ENCODE assay signal across 21 cellular contexts in genomic region chr3:172079326-172079976, GRCh38. TPM values are rescaled to one million over a fixed set of nuclear protein-coding genes. Genes with fewer than 3 reads are reported as not detected.
DNase-seq lines count a peak whose midpoint lies in the region; ATAC-seq and TF ChIP-seq lines count a peak whose summit lies in the region.
"Had no signal": no experiment of that assay in that cellular context is flagged by ENCODE, and none has a peak within 500 bp of the region (broad histone marks: within the 10 kb centered on the region; RNA-seq: fewer than 3 reads in every experiment).

No MANE protein-coding gene starts in this region.

- H3K4me1 Mint-ChIP-seq in T-helper 17 cell (peaks cover 17% of the 10 kb centered on the region), chondrocyte (ENCODE audit: low read depth) (peaks cover 89% of the 10 kb centered on the region)
- peaks cover 42 to 45% of the 10 kb centered on the region in 2 donors for H3K4me1 Mint-ChIP-seq in natural killer cell treated with Interleukin-12 subunit alpha and Interleukin-12 subunit beta and Interleukin-15 and Interleukin-18, amount 100 ng/mL, for 72 hours (ENCODE audit: low read depth in 2 of 2)
- H3K4me1 Mint-ChIP-seq in stimulated activated naive CD8-positive, alpha-beta T cell treated with anti-CD3 and anti-CD28 coated beads, Interleukin-15, amount 100 ng/mL, for 72 hours = peaks cover under 1% of the 10 kb centered on the region

- no peak overlapping the region for H3K4me2 ChIP-seq in smooth muscle cell
- H3K4me2 ChIP-seq: SK-N-SH had no signal

- 50% methylated on average over 3 of the region's 3 CpGs for WGBS in smooth muscle cell (ENCODE audit: low lambda C conversion rate)

- no peaks in the 10 kb centered on the region for H3K9me3 Mint-ChIP-seq in chondrocyte (ENCODE audit: low read depth)
- no peaks in the 10 kb centered on the region for H3K9me3 Mint-ChIP-seq in natural killer cell treated with Interleukin-12 subunit alpha and Interleukin-12 subunit beta and Interleukin-15 and Interleukin-18, amount 100 ng/mL, for 72 hours
- H3K9me3 Mint-ChIP-seq in stimulated activated naive CD8-positive, alpha-beta T cell treated with anti-CD3 and anti-CD28 coated beads, Interleukin-15, amount 100 ng/mL, for 72 hours = no peaks in the 10 kb centered on the region
- H3K9me3 Mint-ChIP-seq: HFFc6 had no signal

- peaks cover 95% of the 10 kb centered on the region for H4K20me1 ChIP-seq in smooth muscle cell (ENCODE audit: low read depth)

- no peaks in the 10 kb centered on the region for H3K36me3 Mint-ChIP-seq in T-helper 17 cell (ENCODE audit: low read depth)
- peaks cover 10% of the 10 kb centered on the region for H3K36me3 Mint-ChIP-seq in chondrocyte (ENCODE audit: low read depth)
- peaks cover 12% of the 10 kb centered on the region for H3K36me3 Mint-ChIP-seq in natural killer cell treated with Interleukin-12 subunit alpha and Interleukin-12 subunit beta and Interleukin-15 and Interleukin-18, amount 100 ng/mL, for 72 hours

- H3K4me3 Mint-ChIP-seq in T-helper 17 cell (no peak overlapping the region), chondrocyte (ENCODE audit: unreplicated experiment) (no peak overlapping the region)
- no peak overlapping the region for H3K4me3 Mint-ChIP-seq in natural killer cell treated with Interleukin-12 subunit alpha and Interleukin-12 subunit beta and Interleukin-15 and Interleukin-18, amount 100 ng/mL, for 72 hours
- no peak overlapping the region for H3K4me3 Mint-ChIP-seq in stimulated activated naive CD8-positive, alpha-beta T cell treated with anti-CD3 and anti-CD28 coated beads, Interleukin-15, amount 100 ng/mL, for 72 hours
- H3K4me3 Mint-ChIP-seq: HFFc6 had no signal

- no peaks in the 10 kb centered on the region for H3K27me3 ChIP-seq in smooth muscle cell (ENCODE audit: low read depth)

- no peak overlapping the region for H3K4me3 ChIP-seq in smooth muscle cell

- peak overlapping the region; percentile 96 for H3K27ac ChIP-seq in smooth muscle cell (ENCODE audit: low read depth)
- H3K27ac ChIP-seq: C4-2B had no signal

- H3K36me3 ChIP-seq in smooth muscle cell (ENCODE audit: low read depth) = no peaks in the 10 kb centered on the region

- H3K79me2 ChIP-seq in smooth muscle cell (ENCODE audit: low read depth) = peaks cover 96% of the 10 kb centered on the region

- H3K4me1 ChIP-seq in smooth muscle cell (ENCODE audit: low read depth) = peaks cover 29% of the 10 kb centered on the region

- H3K9me3 ChIP-seq in T-helper 17 cell (ENCODE audit: control insufficient read depth, low read length, poor library complexity, severe bottlenecking) = no peaks in the 10 kb centered on the region
- H3K9me3 ChIP-seq in smooth muscle cell (replicated peaks; ENCODE audit: low read depth) = no peaks in the 10 kb centered on the region
- H3K9me3 ChIP-seq: SK-N-SH had no signal

- H3K27ac Mint-ChIP-seq in T-helper 17 cell = peak overlapping the region; percentile 3
- H3K27ac Mint-ChIP-seq in chondrocyte (ENCODE audit: unreplicated experiment) = peak overlapping the region; percentile 37
- peak overlapping the region; percentile 2 to 16 for H3K27ac Mint-ChIP-seq in natural killer cell treated with Interleukin-12 subunit alpha and Interleukin-12 subunit beta and Interleukin-15 and Interleukin-18, amount 100 ng/mL, for 72 hours
- H3K27ac Mint-ChIP-seq in stimulated activated naive CD8-positive, alpha-beta T cell treated with anti-CD3 and anti-CD28 coated beads, Interleukin-15, amount 100 ng/mL, for 72 hours = no peak overlapping the region

- DNase-seq in T-helper 17 cell (no peak), chondrocyte (ENCODE audit: low spot score) (no peak), smooth muscle cell (lab: John Stamatoyannopoulos, UW; ENCODE audit: unreplicated experiment) (no peak), NCI-H526 (lab: John Stamatoyannopoulos, UW) (no peak), EL (no peak)
- no peak for DNase-seq in natural killer cell treated with Interleukin-12 subunit alpha and Interleukin-12 subunit beta and Interleukin-15 and Interleukin-18, amount 100 ng/mL, for 72 hours (ENCODE audit: low spot score)
- no peak for DNase-seq in stimulated activated naive CD8-positive, alpha-beta T cell treated with anti-CD3 and anti-CD28 coated beads, Interleukin-15, amount 100 ng/mL, for 72 hours
- DNase-seq: ACHN, AML-193, DMS153, GF-D8, H7, HFFc6, NCI-H1092 treated with DMSO at 0.1 percent for 48 hours, NCI-H2081, NCI-H748 treated with DMSO at 0.1 percent for 48 hours, RPMI8226, SHP77 treated with DMSO at 0.1 percent for 48 hours, SK-N-SH had no signal

- no peak for TF ChIP-seq CTCF in chondrocyte (IDR thresholded peaks at IDR 0.05)
- TF ChIP-seq CTCF in smooth muscle cell (IDR thresholded peaks at IDR 0.05; ENCODE audit: borderline replicate concordance, insufficient read depth, poor library complexity, severe bottlenecking) = no peak

- no peak for ATAC-seq in T-helper 17 cell
- no peak for ATAC-seq in natural killer cell treated with Interleukin-12 subunit alpha and Interleukin-12 subunit beta and Interleukin-15 and Interleukin-18, amount 100 ng/mL, for 72 hours
- ATAC-seq in GM18868 (IDR thresholded peaks at IDR 0.05; ENCODE audit: unreplicated experiment) = no peak
- no peak for ATAC-seq in stimulated activated naive CD8-positive, alpha-beta T cell treated with anti-CD3 and anti-CD28 coated beads, Interleukin-15, amount 100 ng/mL, for 72 hours

- H3K9ac ChIP-seq in smooth muscle cell (ENCODE audit: low read depth) = no peak overlapping the region
- H3K9ac ChIP-seq: SK-N-SH had no signal

- peaks cover 56% of the 10 kb centered on the region for H3F3A ChIP-seq in smooth muscle cell (ENCODE audit: low read depth)

- H3K27me3 Mint-ChIP-seq in T-helper 17 cell (no peaks in the 10 kb centered on the region), chondrocyte (ENCODE audit: low read depth) (no peaks in the 10 kb centered on the region)
- no peaks in the 10 kb centered on the region for H3K27me3 Mint-ChIP-seq in natural killer cell treated with Interleukin-12 subunit alpha and Interleukin-12 subunit beta and Interleukin-15 and Interleukin-18, amount 100 ng/mL, for 72 hours
- no peaks in the 10 kb centered on the region for H3K27me3 Mint-ChIP-seq in stimulated activated naive CD8-positive, alpha-beta T cell treated with anti-CD3 and anti-CD28 coated beads, Interleukin-15, amount 100 ng/mL, for 72 hours

- H2AFZ ChIP-seq in smooth muscle cell (ENCODE audit: low read depth) = no peak overlapping the region

RNA-seq across cellular contexts. Expression of gene FNDC3B, which starts 40.1 kb away (rescaled TPM):
- total RNA-seq in T-helper 17 cell = 10 to 100 TPM; 27.0 to 41.6 TPM
- 290 to 304 TPM (median 293 TPM) in 3 replicates for total RNA-seq in chondrocyte
- total RNA-seq in natural killer cell treated with Interleukin-12 subunit alpha and Interleukin-12 subunit beta and Interleukin-15 and Interleukin-18, amount 100 ng/mL, for 72 hours = 100 to 1,000 TPM; 149 to 217 TPM
- 265 and 294 TPM in 2 replicates for total RNA-seq in smooth muscle cell
- 149 and 161 TPM in 2 replicates for polyA plus RNA-seq in smooth muscle cell

Comparison
In these comparisons a context has a peak if more than half of its experiments do, and no peak if none do; other contexts are left out.
1. H3K27ac Mint-ChIP-seq: peak in T-helper 17 cell (single experiment), chondrocyte (single experiment) and natural killer cell treated with Interleukin-12 subunit alpha and Interleukin-12 subunit beta and Interleukin-15 and Interleukin-18, amount 100 ng/mL, for 72 hours (2 of 2); none in stimulated activated naive CD8-positive, alpha-beta T cell treated with anti-CD3 and anti-CD28 coated beads, Interleukin-15, amount 100 ng/mL, for 72 hours (0 of 2).